Comparison of ENCODE assay signal across 9 cellular contexts in genomic region chr5:154395407-154396106, GRCh38. TPM values are rescaled to one million over a fixed set of nuclear protein-coding genes. Genes with fewer than 3 reads are reported as not detected.
DNase-seq lines count a peak whose midpoint lies in the region; ATAC-seq and TF ChIP-seq lines count a peak whose summit lies in the region.
"Had no signal": no experiment of that assay in that cellular context is flagged by ENCODE, and none has a peak within 500 bp of the region (broad histone marks: within the 10 kb centered on the region; RNA-seq: fewer than 3 reads in every experiment).

No MANE protein-coding gene starts in this region.

- H3K9me3 Mint-ChIP-seq in Calu3 (ENCODE audit: low read depth, unreplicated experiment): no peaks in the 10 kb centered on the region
- H3K9me3 Mint-ChIP-seq: naive thymus-derived CD8-positive, alpha-beta T cell had no signal

- no peak overlapping the region for H3K27ac ChIP-seq in substantia nigra (ENCODE audit: low read depth, low read length, poor library complexity, severe bottlenecking)

- no peak for TF ChIP-seq CTCF in Calu3 (IDR thresholded peaks at IDR 0.05; ENCODE audit: unreplicated experiment)
- TF ChIP-seq CTCF in epithelial cell of esophagus (IDR thresholded peaks at IDR 0.05; ENCODE audit: insufficient read depth, low read depth, low read length, missing control alignments): no peak

- no peak overlapping the region for H3K4me3 ChIP-seq in epithelial cell of esophagus (ENCODE audit: low read length)

- H3K4me1 Mint-ChIP-seq in Calu3 (ENCODE audit: low read depth, unreplicated experiment): peaks cover 67% of the 10 kb centered on the region

- H3K4me3 Mint-ChIP-seq in Calu3 (ENCODE audit: low read depth, unreplicated experiment): no peak overlapping the region
- H3K4me3 Mint-ChIP-seq: naive thymus-derived CD8-positive, alpha-beta T cell had no signal

- H3K36me3 Mint-ChIP-seq in Calu3 (ENCODE audit: insufficient read depth, unreplicated experiment): peaks cover 22% of the 10 kb centered on the region

- peak; percentile 80 for DNase-seq in Calu3
- DNase-seq in NAMALWA (ENCODE audit: low spot score): peak; percentile 73
- DNase-seq in epithelial cell of esophagus (ENCODE audit: low read depth): peak; percentile 90
- DNase-seq in substantia nigra (lab: John Stamatoyannopoulos, UW): no peak
- DNase-seq in left ventricle myocardium superior: no peak
- DNase-seq in stimulated activated CD4-positive, alpha-beta T cell treated with anti-CD3 and anti-CD28 coated beads, Interleukin-4, amount 100 ng/mL, for 1 hour: no peak
- no peak for DNase-seq in SKM-1 (lab: John Stamatoyannopoulos, UW; ENCODE audit: unreplicated experiment)

- peak overlapping the region; percentile 34 for H3K27ac Mint-ChIP-seq in Calu3 (ENCODE audit: unreplicated experiment)
- H3K27ac Mint-ChIP-seq: naive thymus-derived CD8-positive, alpha-beta T cell had no signal

- no peaks in the 10 kb centered on the region for H3K27me3 Mint-ChIP-seq in Calu3 (ENCODE audit: unreplicated experiment)
- H3K27me3 Mint-ChIP-seq: naive thymus-derived CD8-positive, alpha-beta T cell had no signal

- CTCF ChIA-PET in Calu3 (lab: Charles Lee): interaction anchor here (0.6 to 1.4 kb wide), 5 partner anchors 9 to 327 kb away, joined by 3 to 7 read pairs (median 4); no protein-coding TSS in a partner anchor

- intact Hi-C loops in Calu3 (cut with micrococcal nuclease; ENCODE audit: unreplicated experiment): loop anchor here (2.0 kb wide), 4 partner anchors 27 to 323 kb away; no protein-coding TSS in a partner anchor
- intact Hi-C loops in left ventricle myocardium superior (cut with micrococcal nuclease): no loop called here

- ATAC-seq in GM21367 (IDR thresholded peaks at IDR 0.05; ENCODE audit: unreplicated experiment) (peak; percentile 84), left ventricle myocardium superior (no peak)
- ATAC-seq: naive thymus-derived CD8-positive, alpha-beta T cell had no signal

- BruUV-seq in Calu3 (replicated peaks; lab: Mats Ljungman, UMichigan): no TSS peak

RNA-seq across cellular contexts. Expression of gene SAP30L, which starts 50.2 kb away (rescaled TPM):
- total RNA-seq in Calu3 (2022) (28.7 and 38.6 TPM in 2 replicates), left ventricle myocardium superior (39.2 TPM)

Comparison
In these comparisons a context has a peak if more than half of its experiments do, and no peak if none do; other contexts are left out.
1. DNase-seq: peak in Calu3 (single experiment), NAMALWA (single experiment) and epithelial cell of esophagus (single experiment); none in substantia nigra (0 of 49), left ventricle myocardium superior (single experiment), stimulated activated CD4-positive, alpha-beta T cell treated with anti-CD3 and anti-CD28 coated beads, Interleukin-4, amount 100 ng/mL, for 1 hour (single experiment) and SKM-1 (single experiment).